In genomic region chr19:18895038-18895827, GRCh38 we compare ENCODE assay signal across 1 cellular context.
TF ChIP-seq lines count a peak whose summit lies in the region.

No MANE protein-coding gene starts in this region.

TF ChIP-seq in SK-N-SH, 30 proteins besides CTCF, POLR2A, EP300 and RAD21 (continued from another document):
- no peak for TF ChIP-seq MAX (IDR thresholded peaks at IDR 0.05; ENCODE audit: low read depth)
- TF ChIP-seq RCOR1 (IDR thresholded peaks at IDR 0.05; ENCODE audit: low read length), result no peak
